In the genomic region with DNA sequence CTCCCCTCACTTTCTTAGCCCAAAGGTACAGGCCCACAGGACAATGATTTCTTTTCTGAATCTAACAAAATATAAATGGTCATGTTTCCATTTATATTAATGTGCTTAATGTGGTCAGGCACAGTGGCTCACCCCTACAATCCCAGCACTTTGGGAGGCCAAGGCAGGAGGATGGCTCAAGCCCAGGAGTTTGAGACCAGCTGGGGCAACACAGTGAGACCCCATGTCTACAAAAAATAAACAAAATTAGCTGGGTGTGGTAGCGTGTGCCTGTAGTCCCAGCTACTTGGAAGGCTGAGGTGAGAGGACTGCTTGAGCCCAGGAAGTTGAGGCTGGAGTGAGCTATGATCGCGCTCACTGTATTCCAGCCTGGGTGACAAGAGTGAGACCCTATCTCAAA, we compare ENCODE assay signal across 14 cellular contexts.
DNase-seq lines count a peak whose midpoint lies in the region; ATAC-seq and TF ChIP-seq lines count a peak whose summit lies in the region.
"Had no signal": no experiment of that assay in that cellular context is flagged by ENCODE, and none has a peak within 500 bp of the region (broad histone marks: within the 10 kb centered on the region; RNA-seq: fewer than 3 reads in every experiment).

No MANE protein-coding gene starts in this region.

- H3K9me3 ChIP-seq in Peyer's patch (no peaks in the 10 kb centered on the region), esophagus muscularis mucosa (no peaks in the 10 kb centered on the region), sigmoid colon (no peaks in the 10 kb centered on the region), A673 (ENCODE audit: low read depth, low read length, poor library complexity, severe bottlenecking) (no peaks in the 10 kb centered on the region)
- H3K9me3 ChIP-seq: BLaER1, SJSA1 had no signal

- intact Hi-C loops in esophagus muscularis mucosa (cut with DNase I): no loop called here
- intact Hi-C loops in sigmoid colon (cut with DNase I): loop anchor here (10.0 kb wide), 1 partner anchor 555 kb away; no protein-coding TSS in a partner anchor
- intact Hi-C loops in A673 (cut with micrococcal nuclease; ENCODE audit: unreplicated experiment): loop anchor here (10.0 kb wide), 1 partner anchor 65 kb away; no protein-coding TSS in a partner anchor

- no TSS peak for BruUV-seq in A673 (replicated peaks; lab: Mats Ljungman, UMichigan)

- POLR2A ChIA-PET in A673 (lab: Charles Lee; ENCODE audit: low non-redundant PET): no interaction called here

- no peak overlapping the region for H3K4me3 ChIP-seq in Peyer's patch
- no peak overlapping the region for H3K4me3 ChIP-seq in esophagus muscularis mucosa
- H3K4me3 ChIP-seq in sigmoid colon: no peak overlapping the region
- H3K4me3 ChIP-seq in A673 (ENCODE audit: low read depth, low read length, poor library complexity, severe bottlenecking): no peak overlapping the region
- H3K4me3 ChIP-seq: BLaER1, SJSA1, smooth muscle cell had no signal

- H3K36me3 ChIP-seq in Peyer's patch (peaks cover 0 to 99% (median 0%) of the 10 kb centered on the region in 3 donors), esophagus muscularis mucosa (peaks cover 60 to 86% (median 74%) of the 10 kb centered on the region in 4 donors), sigmoid colon (peaks cover 20 to 85% (median 47%) of the 10 kb centered on the region in 4 donors), A673 (ENCODE audit: insufficient read depth, low read length, poor library complexity, severe bottlenecking) (no peaks in the 10 kb centered on the region)
- H3K36me3 ChIP-seq: SJSA1 had no signal

- DNase-seq in Peyer's patch (no peak), esophagus muscularis mucosa (ENCODE audit: extremely low spot score) (no peak), sigmoid colon (peak; percentile 54), A673 (ENCODE audit: low spot score) (no peak), LoVo (ENCODE audit: low spot score) (no peak)
- DNase-seq: activated CD4-positive, CD25-positive, alpha-beta regulatory T cell; cortex of kidney; NCI-H1436 treated with DMSO at 0.1 percent for 48 hours had no signal

- no peak for TF ChIP-seq EP300 in esophagus muscularis mucosa (IDR thresholded peaks at IDR 0.05)
- TF ChIP-seq EP300 in sigmoid colon (IDR thresholded peaks at IDR 0.05): no peak

- TF ChIP-seq CTCF in 22Rv1 (IDR thresholded peaks at IDR 0.05): no peak
- TF ChIP-seq CTCF in Peyer's patch (IDR thresholded peaks at IDR 0.05): no peak
- TF ChIP-seq CTCF in esophagus muscularis mucosa (IDR thresholded peaks at IDR 0.05): no peak
- TF ChIP-seq CTCF in sigmoid colon (IDR thresholded peaks at IDR 0.05): no peak
- no peak for TF ChIP-seq CTCF in A673 (conservative IDR thresholded peaks at IDR 0.05; ENCODE audit: low read depth, low read length)

- TF ChIP-seq POLR2A in Peyer's patch (IDR thresholded peaks at IDR 0.05) (no peak), esophagus muscularis mucosa (IDR thresholded peaks at IDR 0.05; ENCODE audit: low read depth) (no peak), sigmoid colon (IDR thresholded peaks at IDR 0.05) (no peak)

- ATAC-seq in HG03135 (IDR thresholded peaks at IDR 0.05; ENCODE audit: unreplicated experiment): no peak
- no peak for ATAC-seq in GM21447 (IDR thresholded peaks at IDR 0.05; ENCODE audit: unreplicated experiment)

- H3K27me3 ChIP-seq in Peyer's patch (no peaks in the 10 kb centered on the region), esophagus muscularis mucosa (no peaks in the 10 kb centered on the region), sigmoid colon (no peaks in the 10 kb centered on the region), A673 (replicated peaks; ENCODE audit: insufficient read depth, low read depth, low read length, poor library complexity) (no peaks in the 10 kb centered on the region)
- H3K27me3 ChIP-seq: BLaER1 had no signal

- 95% methylated on average over 3 of the region's 3 CpGs for WGBS in esophagus muscularis mucosa
- WGBS in sigmoid colon, 2 donors: 96% methylated on average over 3 of the region's 3 CpGs

- H3K4me1 ChIP-seq in Peyer's patch (peaks cover 0 to 26% (median 7%) of the 10 kb centered on the region in 4 donors), esophagus muscularis mucosa (peaks cover 66 to 100% (median 99%) of the 10 kb centered on the region in 4 donors), sigmoid colon (peaks cover 0 to 99% (median 90%) of the 10 kb centered on the region in 4 donors), A673 (ENCODE audit: insufficient read depth, low read length, poor library complexity, severe bottlenecking) (no peaks in the 10 kb centered on the region)
- H3K4me1 ChIP-seq: SJSA1 had no signal

- peak overlapping the region; percentile 46; the same call in 1 of the 2 replicates for H3K27ac ChIP-seq in 22Rv1
- peak overlapping the region; percentile 35 to 77 (median 64) for H3K27ac ChIP-seq in Peyer's patch
- peak overlapping the region; percentile 84 to 98 (median 87) for H3K27ac ChIP-seq in esophagus muscularis mucosa (replicated peaks in 1 of 4)
- H3K27ac ChIP-seq in sigmoid colon: peak overlapping the region; percentile 81 to 94 (median 86)
- no peak overlapping the region for H3K27ac ChIP-seq in A673 (ENCODE audit: low read depth, low read length, poor library complexity, severe bottlenecking)
- H3K27ac ChIP-seq: BLaER1, SJSA1 had no signal

- CTCF ChIA-PET in A673 (lab: Charles Lee): no interaction called here
